ENCODE assay signal across 17 cellular contexts in the genomic region with DNA sequence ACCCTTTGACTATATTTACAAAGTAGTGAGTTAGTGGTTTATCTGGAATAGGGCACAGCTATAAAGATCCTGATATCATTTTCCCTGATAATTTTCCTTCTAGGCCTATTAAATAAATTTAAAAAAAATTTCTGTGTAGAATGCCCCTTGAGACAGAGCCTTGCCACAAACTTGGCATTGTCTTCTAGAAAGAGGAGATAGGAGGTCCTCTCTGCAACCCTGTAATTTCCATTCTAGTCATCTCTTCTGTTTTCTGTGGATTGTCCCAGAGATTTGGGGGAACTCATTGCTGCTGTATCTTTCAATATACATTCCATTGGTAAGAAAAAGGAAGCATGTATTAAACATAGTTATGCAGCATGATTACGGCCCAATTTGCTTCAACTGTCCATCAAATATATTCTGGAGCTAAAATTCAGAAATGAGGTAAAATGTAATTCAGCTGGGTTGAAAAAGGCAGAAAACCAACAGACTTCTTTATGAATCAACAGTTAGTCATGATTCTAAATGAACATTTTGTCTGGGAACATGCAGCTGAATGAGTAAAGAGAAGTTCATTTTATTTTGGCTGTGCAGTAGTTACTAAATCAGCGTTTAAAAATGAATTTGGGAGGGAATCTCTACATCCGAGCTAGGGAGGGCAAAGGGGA.
DNase-seq lines count a peak whose midpoint lies in the region; ATAC-seq and TF ChIP-seq lines count a peak whose summit lies in the region.
"Had no signal": no experiment of that assay in that cellular context is flagged by ENCODE, and none has a peak within 500 bp of the region (broad histone marks: within the 10 kb centered on the region; RNA-seq: fewer than 3 reads in every experiment).

No MANE protein-coding gene starts in this region.

- no peaks in the 10 kb centered on the region for H3K27me3 Mint-ChIP-seq in Calu3 (ENCODE audit: unreplicated experiment)
- no peaks in the 10 kb centered on the region for H3K27me3 Mint-ChIP-seq in activated CD8-positive, alpha-beta T cell treated with anti-CD3 and anti-CD28 coated beads for 36 hours
- H3K27me3 Mint-ChIP-seq: memory B cell had no signal

- no peak overlapping the region for H3K4me3 Mint-ChIP-seq in Calu3 (ENCODE audit: low read depth, unreplicated experiment)
- no peak overlapping the region for H3K4me3 Mint-ChIP-seq in activated CD8-positive, alpha-beta T cell treated with anti-CD3 and anti-CD28 coated beads for 36 hours
- H3K4me3 Mint-ChIP-seq: memory B cell, neural crest cell had no signal

- H3K36me3 Mint-ChIP-seq in Calu3 (ENCODE audit: insufficient read depth, unreplicated experiment) = no peaks in the 10 kb centered on the region
- H3K36me3 Mint-ChIP-seq in activated CD8-positive, alpha-beta T cell treated with anti-CD3 and anti-CD28 coated beads for 36 hours (ENCODE audit: low read depth) = no peaks in the 10 kb centered on the region
- H3K36me3 Mint-ChIP-seq: memory B cell had no signal

- H3K9me3 Mint-ChIP-seq in Calu3 (ENCODE audit: low read depth, unreplicated experiment) = no peaks in the 10 kb centered on the region
- no peaks in the 10 kb centered on the region for H3K9me3 Mint-ChIP-seq in activated CD8-positive, alpha-beta T cell treated with anti-CD3 and anti-CD28 coated beads for 36 hours
- H3K9me3 Mint-ChIP-seq: neural crest cell had no signal

- CTCF ChIA-PET in Calu3 (lab: Charles Lee) = interaction anchor here (0.6 kb wide), 1 partner anchor 210 kb away, joined by 3 read pairs; no protein-coding TSS in a partner anchor
- CTCF ChIA-PET in activated CD8-positive, alpha-beta T cell treated with anti-CD3 and anti-CD28 coated beads for 36 hours (lab: Charles Lee) = no interaction called here

- ATAC-seq in omental fat pad (ENCODE audit: low FRiP score) (peak; percentile 64), GM18519 (IDR thresholded peaks at IDR 0.05; ENCODE audit: low FRiP score, unreplicated experiment) (no peak)
- no peak for ATAC-seq in activated CD8-positive, alpha-beta T cell treated with anti-CD3 and anti-CD28 coated beads for 36 hours
- ATAC-seq: right lobe of liver had no signal

- intact Hi-C loops in Calu3 (cut with micrococcal nuclease; ENCODE audit: unreplicated experiment) = loop anchor here (10.0 kb wide), 1 partner anchor 305 kb away; no protein-coding TSS in a partner anchor
- intact Hi-C loops in activated CD8-positive, alpha-beta T cell treated with anti-CD3 and anti-CD28 coated beads for 36 hours (cut with micrococcal nuclease) = no loop called here

- peaks cover 34% of the 10 kb centered on the region for H3K4me1 Mint-ChIP-seq in Calu3 (ENCODE audit: low read depth, unreplicated experiment)
- no peaks in the 10 kb centered on the region for H3K4me1 Mint-ChIP-seq in activated CD8-positive, alpha-beta T cell treated with anti-CD3 and anti-CD28 coated beads for 36 hours (ENCODE audit: low read depth)
- H3K4me1 Mint-ChIP-seq: memory B cell, neural crest cell had no signal

- peak overlapping the region; percentile 6 for H3K27ac Mint-ChIP-seq in Calu3 (ENCODE audit: unreplicated experiment)
- H3K27ac Mint-ChIP-seq in activated CD8-positive, alpha-beta T cell treated with anti-CD3 and anti-CD28 coated beads for 36 hours = no peak overlapping the region
- H3K27ac Mint-ChIP-seq: memory B cell had no signal

- H3K4me3 ChIP-seq in choroid plexus epithelial cell (ENCODE audit: low read depth, low read length) = no peak overlapping the region
- H3K4me3 ChIP-seq: BLaER1 treated with 17β-estradiol and CSF1 and Interleukin-3, amounts not matched to agents 10 nM and 100 nM; right lobe of liver had no signal

- no TSS peak for BruUV-seq in Calu3 (replicated peaks; lab: Mats Ljungman, UMichigan)

- DNase-seq in Calu3 (no peak), RKO (ENCODE audit: low spot score) (peak; percentile 9), choroid plexus epithelial cell (ENCODE audit: low read depth) (peak; percentile 51), omental fat pad (ENCODE audit: low spot score) (no peak), substantia nigra (lab: John Stamatoyannopoulos, UW) (no peak), iPS-NIHi11 (ENCODE audit: low spot score) (no peak)
- DNase-seq in activated CD8-positive, alpha-beta T cell treated with anti-CD3 and anti-CD28 coated beads for 36 hours = no peak
- DNase-seq: activated CD8-positive, alpha-beta memory T cell treated with anti-CD3 and anti-CD28 coated beads for 24 hours; DMS79; Kasumi-1; NCI-H510A; right lobe of liver; stimulated activated CD4-positive, alpha-beta T cell treated with anti-CD3 and anti-CD28 coated beads, Interleukin-4, amount 100 ng/mL, for 4 hours had no signal

- no peak for TF ChIP-seq CTCF in Calu3 (IDR thresholded peaks at IDR 0.05; ENCODE audit: unreplicated experiment)
- no peak for TF ChIP-seq CTCF in choroid plexus epithelial cell (conservative IDR thresholded peaks at IDR 0.05; ENCODE audit: low read depth, low read length)
- TF ChIP-seq CTCF in omental fat pad (IDR thresholded peaks at IDR 0.05) = no peak
- no peak for TF ChIP-seq CTCF in activated CD8-positive, alpha-beta T cell treated with anti-CD3 and anti-CD28 coated beads for 36 hours (IDR thresholded peaks at IDR 0.05)

- POLR2A ChIA-PET in activated CD8-positive, alpha-beta T cell treated with anti-CD3 and anti-CD28 coated beads for 36 hours (lab: Charles Lee) = no interaction called here

- H3K27ac ChIP-seq in substantia nigra (ENCODE audit: low read depth, low read length, poor library complexity, severe bottlenecking) = no peak overlapping the region
- H3K27ac ChIP-seq: BLaER1 treated with 17β-estradiol and CSF1 and Interleukin-3, amounts not matched to agents 10 nM and 100 nM; right lobe of liver had no signal

Comparison
In these comparisons a context has a peak if more than half of its experiments do, and no peak if none do; other contexts are left out.
1. DNase-seq: peak in RKO (single experiment) and choroid plexus epithelial cell (single experiment); none in Calu3 (single experiment), omental fat pad (single experiment), substantia nigra (0 of 49), iPS-NIHi11 (single experiment) and activated CD8-positive, alpha-beta T cell treated with anti-CD3 and anti-CD28 coated beads for 36 hours (single experiment).